ENCODE assay signal across 22 cellular contexts in the genomic region with DNA sequence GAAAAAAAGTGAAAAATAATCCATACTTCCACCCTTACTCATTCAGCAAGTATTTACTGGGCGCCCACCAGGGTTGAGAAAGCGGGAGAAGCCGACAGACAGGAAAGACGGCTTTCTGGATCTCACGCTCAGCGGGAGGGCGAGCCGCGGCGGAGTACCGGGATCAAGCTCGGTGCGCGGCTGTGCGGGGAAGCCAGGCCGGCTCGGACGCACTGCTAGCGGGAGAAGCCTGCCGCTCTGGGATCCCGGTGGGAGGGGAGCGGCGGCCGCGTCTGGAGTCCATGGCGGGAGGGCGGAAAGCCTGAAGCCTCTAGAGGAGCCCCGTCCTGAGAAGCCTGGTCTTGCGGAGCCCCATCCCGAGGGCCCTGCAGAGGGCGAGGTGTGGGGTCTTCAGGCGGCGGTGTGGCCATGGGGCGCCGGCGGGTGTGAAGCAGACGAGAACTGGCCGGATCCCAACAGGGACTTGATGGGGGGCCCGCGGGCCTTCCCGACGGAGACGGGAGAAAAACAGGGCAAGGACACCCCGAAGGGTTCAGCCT.
DNase-seq lines count a peak whose midpoint lies in the region; ATAC-seq and TF ChIP-seq lines count a peak whose summit lies in the region.
"Had no signal": no experiment of that assay in that cellular context is flagged by ENCODE, and none has a peak within 500 bp of the region (broad histone marks: within the 10 kb centered on the region; RNA-seq: fewer than 3 reads in every experiment).

No MANE protein-coding gene starts in this region.

- TF ChIP-seq CTCF in brain microvascular endothelial cell (IDR thresholded peaks at IDR 0.05; ENCODE audit: low read depth, low read length, missing control alignments) (no peak), lung (IDR thresholded peaks at IDR 0.05; ENCODE audit: control extremely low read depth, extremely low read depth) (no peak), testis (IDR thresholded peaks at IDR 0.05) (no peak)

- H3K27ac ChIP-seq in brain microvascular endothelial cell (peak overlapping the region; percentile 29), lung (ENCODE audit: low read depth in 1 of 2, low read length in 1 of 2) (no peak overlapping the region), testis (no peak overlapping the region)
- H3K27ac ChIP-seq: esophagus squamous epithelium, parathyroid adenoma had no signal

- WGBS in lung, 2 donors: 39 to 52% methylated on average over 44 of the region's 44 CpGs
- 44 to 67% methylated on average over 27 to 44 of the region's 44 CpGs for WGBS in testis, 2 donors

- intact Hi-C loops in testis (cut with DNase I; ENCODE audit: low total_unique reads): no loop called here

- no peak for TF ChIP-seq POLR2A in testis (IDR thresholded peaks at IDR 0.05)

- in situ Hi-C loops in brain microvascular endothelial cell (cut with HindIII; ENCODE audit: low pct_ligation_motif_present, low sequenced_read_pairs): no loop called here

- H3K4me1 ChIP-seq in lung (ENCODE audit: control insufficient read depth in 2 of 2, insufficient read depth in 2 of 2, low read length in 2 of 2): no peaks in the 10 kb centered on the region
- peaks cover 6% of the 10 kb centered on the region for H3K4me1 ChIP-seq in testis
- H3K4me1 ChIP-seq: BE2C, Caco-2, esophagus squamous epithelium, parathyroid adenoma had no signal

- H3K9me3 ChIP-seq in lung (ENCODE audit: control insufficient read depth in 2 of 2, insufficient read depth in 1 of 2, low read length in 1 of 2): peaks cover 0 to 5% of the 10 kb centered on the region in 2 donors
- H3K9me3 ChIP-seq in testis: no peaks in the 10 kb centered on the region
- H3K9me3 ChIP-seq: BE2C, esophagus squamous epithelium had no signal

- no peak overlapping the region for H3K4me3 ChIP-seq in brain microvascular endothelial cell (ENCODE audit: low read depth, low read length)
- H3K4me3 ChIP-seq in lung: no peak overlapping the region
- peak overlapping the region; percentile 21 to 46 for H3K4me3 ChIP-seq in testis
- H3K4me3 ChIP-seq: esophagus squamous epithelium had no signal

- peak; percentile 9 for ATAC-seq in lung (ENCODE audit: insufficient read depth, low FRiP score)
- ATAC-seq in HG03521 (IDR thresholded peaks at IDR 0.05; ENCODE audit: unreplicated experiment): no peak
- ATAC-seq: stimulated activated naive CD8-positive, alpha-beta T cell treated with anti-CD3 and anti-CD28 coated beads, Interleukin-15, Interleukin-2, amounts not matched to agents 100 U/mL and 50 U/mL, for 24 hours had no signal

- H3K27me3 ChIP-seq in brain microvascular endothelial cell (replicated peaks) (no peaks in the 10 kb centered on the region), lung (ENCODE audit: control insufficient read depth, insufficient read depth) (no peaks in the 10 kb centered on the region), testis (no peaks in the 10 kb centered on the region)
- H3K27me3 ChIP-seq: BE2C had no signal

- H3K36me3 ChIP-seq in brain microvascular endothelial cell (replicated peaks): no peaks in the 10 kb centered on the region
- no peaks in the 10 kb centered on the region for H3K36me3 ChIP-seq in lung (ENCODE audit: control insufficient read depth in 2 of 2, insufficient read depth in 2 of 2, low read length in 2 of 2)
- H3K36me3 ChIP-seq in testis (ENCODE audit: low read depth, missing control alignments): no peaks in the 10 kb centered on the region
- H3K36me3 ChIP-seq: BE2C, esophagus squamous epithelium had no signal

- peak; percentile 51 for DNase-seq in DMS53 (lab: John Stamatoyannopoulos, UW)
- no peak for DNase-seq in DMS53 treated with DMSO at 0.1 percent for 48 hours (lab: John Stamatoyannopoulos, UW; ENCODE audit: unreplicated experiment)
- DNase-seq in brain microvascular endothelial cell: peak; percentile 65
- DNase-seq in lung (ENCODE audit: low spot score): no peak
- no peak for DNase-seq in testis
- DNase-seq in NCI-H524 treated with DMSO at 0.1 percent for 48 hours (lab: John Stamatoyannopoulos, UW): no peak
- DNase-seq in NCI-H2081 treated with DMSO at 0.1 percent for 48 hours (lab: John Stamatoyannopoulos, UW): no peak
- DNase-seq: activated CD4-positive, alpha-beta T cell treated with anti-CD3 and anti-CD28 coated beads for 48 hours; activated naive CD4-positive, alpha-beta T cell; amniotic stem cell; BE2C; Caco-2; effector CD4-positive, alpha-beta T cell; esophagus squamous epithelium; immature natural killer cell; naive B cell; NCI-H1694 treated with DMSO at 0.1 percent for 48 hours; NCI-H446 treated with DMSO at 0.1 percent for 48 hours; NK-92 treated with Interleukin-12 subunit alpha and Interleukin-12 subunit beta, amount 100 ng/mL, for 24 hours; stimulated activated naive CD8-positive, alpha-beta T cell treated with anti-CD3 and anti-CD28 coated beads, Interleukin-15, Interleukin-2, amounts not matched to agents 100 U/mL and 50 U/mL, for 24 hours had no signal

Comparison
In these comparisons a context has a peak if more than half of its experiments do, and no peak if none do; other contexts are left out.
1. DNase-seq: peak in DMS53 (single experiment) and brain microvascular endothelial cell (single experiment); none in DMS53 treated with DMSO at 0.1 percent for 48 hours (single experiment), lung (single experiment), testis (single experiment), NCI-H524 treated with DMSO at 0.1 percent for 48 hours (single experiment) and NCI-H2081 treated with DMSO at 0.1 percent for 48 hours (single experiment).
2. H3K4me3 ChIP-seq: peak in testis (2 of 2); none in brain microvascular endothelial cell (single experiment) and lung (single experiment).